Comparison of ENCODE assay signal across 24 cellular contexts in genomic region chr6:66232890-66233289, GRCh38.
"Had no signal": no experiment of that assay in that cellular context is flagged by ENCODE, and none has a peak within 500 bp of the region (broad histone marks: within the 10 kb centered on the region; RNA-seq: fewer than 3 reads in every experiment).

No MANE protein-coding gene starts in this region.

- H3K4me1 ChIP-seq: colonic mucosa, esophagus muscularis mucosa, esophagus squamous epithelium, foreskin keratinocyte, gastrocnemius medialis, gastroesophageal sphincter, heart left ventricle, heart right ventricle had no signal

- H3K27me3 ChIP-seq: colonic mucosa, dorsolateral prefrontal cortex, esophagus muscularis mucosa, esophagus squamous epithelium, foreskin keratinocyte, gastrocnemius medialis, gastroesophageal sphincter, heart left ventricle, heart right ventricle had no signal

- ATAC-seq: effector memory CD8-positive, alpha-beta T cell; esophagus mucosa; foreskin keratinocyte; gastrocnemius medialis; gastroesophageal sphincter; heart left ventricle; heart right ventricle had no signal

- H3K4me3 ChIP-seq: colonic mucosa, coronary artery, dorsolateral prefrontal cortex, esophagus muscularis mucosa, esophagus squamous epithelium, gastrocnemius medialis, gastroesophageal sphincter, heart left ventricle, heart right ventricle had no signal

- H3K27ac Mint-ChIP-seq: dendritic cell treated with granulocyte-macrophage colony-stimulating factor and Interleukin-4, amounts not matched to agents 40 ng/mL and 50 ng/mL, for 4 days; effector memory CD8-positive, alpha-beta T cell had no signal

- H3K27me3 Mint-ChIP-seq: dendritic cell treated with granulocyte-macrophage colony-stimulating factor and Interleukin-4, amounts not matched to agents 40 ng/mL and 50 ng/mL, for 4 days; effector memory CD8-positive, alpha-beta T cell had no signal

- H3K9me3 Mint-ChIP-seq: dendritic cell treated with granulocyte-macrophage colony-stimulating factor and Interleukin-4, amounts not matched to agents 40 ng/mL and 50 ng/mL, for 4 days had no signal

- H3K27ac ChIP-seq: colonic mucosa, coronary artery, dorsolateral prefrontal cortex, epithelial cell of prostate, esophagus muscularis mucosa, esophagus squamous epithelium, foreskin keratinocyte, gastrocnemius medialis, gastroesophageal sphincter, heart left ventricle, heart right ventricle had no signal

- H3K4me3 Mint-ChIP-seq: dendritic cell treated with granulocyte-macrophage colony-stimulating factor and Interleukin-4, amounts not matched to agents 40 ng/mL and 50 ng/mL, for 4 days; effector memory CD8-positive, alpha-beta T cell had no signal

- DNase-seq: colonic mucosa; cortex of kidney; dermis blood vessel endothelial cell; dorsolateral prefrontal cortex; effector CD4-positive, alpha-beta T cell; effector CD8-positive, alpha-beta T cell; effector memory CD4-positive, alpha-beta T cell; effector memory CD8-positive, alpha-beta T cell; erythroblast; esophagus squamous epithelium; foreskin fibroblast; foreskin keratinocyte; foreskin melanocyte; gastrocnemius medialis; glutamatergic neuron; head of caudate nucleus; heart left ventricle; heart right ventricle had no signal

- H3K36me3 ChIP-seq: colonic mucosa, esophagus muscularis mucosa, esophagus squamous epithelium, gastrocnemius medialis, gastroesophageal sphincter, heart left ventricle, heart right ventricle had no signal

- H3K9me3 ChIP-seq: esophagus muscularis mucosa, esophagus squamous epithelium, gastrocnemius medialis, gastroesophageal sphincter, heart left ventricle had no signal
